ENCODE assay signal across 20 cellular contexts in genomic region chr5:62296998-62297397, GRCh38. TPM values are rescaled to one million over a fixed set of nuclear protein-coding genes. Genes with fewer than 3 reads are reported as not detected.
DNase-seq lines count a peak whose midpoint lies in the region; ATAC-seq lines count a peak whose summit lies in the region.
"Had no signal": no experiment of that assay in that cellular context is flagged by ENCODE, and none has a peak within 500 bp of the region (broad histone marks: within the 10 kb centered on the region; RNA-seq: fewer than 3 reads in every experiment).

No MANE protein-coding gene starts in this region.

- peaks cover 7 to 15% of the 10 kb centered on the region in 2 donors for H3K36me3 Mint-ChIP-seq in activated T-cell treated with anti-CD3 and anti-CD28 coated beads, Interleukin-2, amount 50 U/mL, for 72 hours (ENCODE audit: insufficient read depth in 2 of 2)
- H3K36me3 Mint-ChIP-seq in activated T-cell treated with anti-CD3 and anti-CD28 coated beads, Interleukin-2, amount 50 U/mL, for 4 hours (ENCODE audit: insufficient read depth): no peaks in the 10 kb centered on the region
- H3K36me3 Mint-ChIP-seq in activated naive CD8-positive, alpha-beta T cell treated with anti-CD3 and anti-CD28 coated beads, Interleukin-2, amount 10 ng/mL, durations not matched to agents 7 days and 5 days: peaks cover 24% of the 10 kb centered on the region
- H3K36me3 Mint-ChIP-seq: CD14-positive monocyte had no signal

- H3K27me3 Mint-ChIP-seq in activated T-cell treated with anti-CD3 and anti-CD28 coated beads, Interleukin-2, amount 50 U/mL, for 72 hours (ENCODE audit: low read depth): no peaks in the 10 kb centered on the region
- H3K27me3 Mint-ChIP-seq in activated T-cell treated with anti-CD3 and anti-CD28 coated beads, Interleukin-2, amount 50 U/mL, for 4 hours (ENCODE audit: low read depth): no peaks in the 10 kb centered on the region
- H3K27me3 Mint-ChIP-seq in activated naive CD8-positive, alpha-beta T cell treated with anti-CD3 and anti-CD28 coated beads, Interleukin-2, amount 10 ng/mL, durations not matched to agents 7 days and 5 days: peaks cover 4% of the 10 kb centered on the region

- peaks cover 2 to 4% of the 10 kb centered on the region in 2 donors for H3K9me3 Mint-ChIP-seq in activated T-cell treated with anti-CD3 and anti-CD28 coated beads, Interleukin-2, amount 50 U/mL, for 72 hours
- no peaks in the 10 kb centered on the region for H3K9me3 Mint-ChIP-seq in activated T-cell treated with anti-CD3 and anti-CD28 coated beads, Interleukin-2, amount 50 U/mL, for 4 hours
- peaks cover 14% of the 10 kb centered on the region for H3K9me3 Mint-ChIP-seq in activated naive CD8-positive, alpha-beta T cell treated with anti-CD3 and anti-CD28 coated beads, Interleukin-2, amount 10 ng/mL, durations not matched to agents 7 days and 5 days

- peak in 1 of 2 donors; percentile 31 for DNase-seq in activated T-cell treated with anti-CD3 and anti-CD28 coated beads, Interleukin-2, amount 50 U/mL, for 72 hours
- DNase-seq in activated T-cell treated with anti-CD3 and anti-CD28 coated beads, Interleukin-2, amount 50 U/mL, for 4 hours: no peak
- DNase-seq in MV-4-11 (lab: John Stamatoyannopoulos, UW): peak; percentile 12
- DNase-seq in activated naive CD8-positive, alpha-beta T cell treated with anti-CD3 and anti-CD28 coated beads, Interleukin-2, amount 10 ng/mL, durations not matched to agents 7 days and 5 days: no peak
- no peak for DNase-seq in stimulated activated naive CD8-positive, alpha-beta T cell treated with anti-CD3 and anti-CD28 coated beads, Interleukin-15, Interleukin-2, amounts not matched to agents 100 U/mL and 50 U/mL, for 24 hours
- DNase-seq in LoVo (ENCODE audit: low spot score): no peak
- DNase-seq: activated T-cell treated with anti-CD3 and anti-CD28 coated beads, Interleukin-2, amount 50 U/mL, for 1 hour; amygdala; cerebellar nuclear complex; effector memory CD4-positive, alpha-beta T cell; KG1; left ventricle myocardium inferior; mucosa of descending colon; NCI-H1417 treated with DMSO at 0.1 percent for 48 hours; NCI-H748 treated with DMSO at 0.1 percent for 48 hours; PC-9; right cardiac atrium had no signal

- ATAC-seq in activated T-cell treated with anti-CD3 and anti-CD28 coated beads, Interleukin-2, amount 50 U/mL, for 72 hours (replicated peaks in 1 of 2): peak; percentile 76 to 81
- ATAC-seq in activated T-cell treated with anti-CD3 and anti-CD28 coated beads, Interleukin-2, amount 50 U/mL, for 4 hours: no peak
- peak; percentile 77 for ATAC-seq in activated naive CD8-positive, alpha-beta T cell treated with anti-CD3 and anti-CD28 coated beads, Interleukin-2, amount 10 ng/mL, durations not matched to agents 7 days and 5 days (ENCODE audit: low read depth)
- ATAC-seq in stimulated activated naive CD8-positive, alpha-beta T cell treated with anti-CD3 and anti-CD28 coated beads, Interleukin-15, Interleukin-2, amounts not matched to agents 100 U/mL and 50 U/mL, for 24 hours: peak; percentile 63
- ATAC-seq in HG03354 (IDR thresholded peaks at IDR 0.05; ENCODE audit: poor library complexity, severe bottlenecking, unreplicated experiment): no peak
- no peak for ATAC-seq in GM18861 (IDR thresholded peaks at IDR 0.05; ENCODE audit: unreplicated experiment)
- ATAC-seq: mucosa of descending colon, right cardiac atrium had no signal

- H3K4me3 Mint-ChIP-seq in activated T-cell treated with anti-CD3 and anti-CD28 coated beads, Interleukin-2, amount 50 U/mL, for 72 hours: peak overlapping the region; percentile 50 to 69
- H3K4me3 Mint-ChIP-seq in activated T-cell treated with anti-CD3 and anti-CD28 coated beads, Interleukin-2, amount 50 U/mL, for 4 hours: no peak overlapping the region
- H3K4me3 Mint-ChIP-seq in activated naive CD8-positive, alpha-beta T cell treated with anti-CD3 and anti-CD28 coated beads, Interleukin-2, amount 10 ng/mL, durations not matched to agents 7 days and 5 days: peak overlapping the region; percentile 38
- H3K4me3 Mint-ChIP-seq: CD14-positive monocyte had no signal

- peak overlapping the region; percentile 76 for H3K27ac Mint-ChIP-seq in activated T-cell treated with anti-CD3 and anti-CD28 coated beads, Interleukin-2, amount 50 U/mL, for 72 hours
- H3K27ac Mint-ChIP-seq in activated naive CD8-positive, alpha-beta T cell treated with anti-CD3 and anti-CD28 coated beads, Interleukin-2, amount 10 ng/mL, durations not matched to agents 7 days and 5 days: peak overlapping the region; percentile 58
- H3K27ac Mint-ChIP-seq: CD14-positive monocyte had no signal

- peaks cover 46% of the 10 kb centered on the region for H3K4me1 Mint-ChIP-seq in activated T-cell treated with anti-CD3 and anti-CD28 coated beads, Interleukin-2, amount 50 U/mL, for 72 hours (ENCODE audit: low read depth)
- H3K4me1 Mint-ChIP-seq in activated T-cell treated with anti-CD3 and anti-CD28 coated beads, Interleukin-2, amount 50 U/mL, for 4 hours (ENCODE audit: low read depth): peaks cover 63% of the 10 kb centered on the region
- H3K4me1 Mint-ChIP-seq in activated naive CD8-positive, alpha-beta T cell treated with anti-CD3 and anti-CD28 coated beads, Interleukin-2, amount 10 ng/mL, durations not matched to agents 7 days and 5 days: peaks cover 49% of the 10 kb centered on the region

- POLR2A ChIA-PET in activated naive CD8-positive, alpha-beta T cell treated with anti-CD3 and anti-CD28 coated beads, Interleukin-2, amount 10 ng/mL, durations not matched to agents 7 days and 5 days (lab: Charles Lee): interaction anchor here (1.3 to 2.9 kb wide), 3 partner anchors 9 to 37 kb away, joined by 4 to 23 read pairs (median 7); partner anchors contain the start of gene KIF2A

RNA-seq across cellular contexts. Expression of gene KIF2A, which starts 9.0 kb away (rescaled TPM):
- total RNA-seq in activated T-cell treated with anti-CD3 and anti-CD28 coated beads, Interleukin-2, amount 50 U/mL, for 72 hours: 100 to 1,000 TPM; 158 to 193 TPM
- total RNA-seq in activated T-cell treated with anti-CD3 and anti-CD28 coated beads, Interleukin-2, amount 50 U/mL, for 4 hours: 100 to 1,000 TPM; 103 to 125 (median 125) TPM
- 100 to 1,000 TPM; 161 to 171 TPM for total RNA-seq in activated naive CD8-positive, alpha-beta T cell treated with anti-CD3 and anti-CD28 coated beads, Interleukin-2, amount 10 ng/mL, durations not matched to agents 7 days and 5 days

Comparison
In these comparisons a context has a peak if more than half of its experiments do, and no peak if none do; other contexts are left out.
1. ATAC-seq: peak in activated T-cell treated with anti-CD3 and anti-CD28 coated beads, Interleukin-2, amount 50 U/mL, for 72 hours (2 of 2), activated naive CD8-positive, alpha-beta T cell treated with anti-CD3 and anti-CD28 coated beads, Interleukin-2, amount 10 ng/mL, durations not matched to agents 7 days and 5 days (single experiment) and stimulated activated naive CD8-positive, alpha-beta T cell treated with anti-CD3 and anti-CD28 coated beads, Interleukin-15, Interleukin-2, amounts not matched to agents 100 U/mL and 50 U/mL, for 24 hours (single experiment); none in activated T-cell treated with anti-CD3 and anti-CD28 coated beads, Interleukin-2, amount 50 U/mL, for 4 hours (0 of 2), HG03354 (single experiment) and GM18861 (single experiment).